ENCODE assay signal across 15 cellular contexts in genomic region chr1:53550201-53550741, GRCh38.
DNase-seq lines count a peak whose midpoint lies in the region; ATAC-seq and TF ChIP-seq lines count a peak whose summit lies in the region.
"Had no signal": no experiment of that assay in that cellular context is flagged by ENCODE, and none has a peak within 500 bp of the region (broad histone marks: within the 10 kb centered on the region; RNA-seq: fewer than 3 reads in every experiment).

No MANE protein-coding gene starts in this region.

- TF ChIP-seq CTCF in AG09309 (IDR thresholded peaks at IDR 0.05; ENCODE audit: control insufficient read depth, insufficient read depth, low read depth, low read length, missing control alignments) = no peak
- no peak for TF ChIP-seq CTCF in choroid plexus epithelial cell (conservative IDR thresholded peaks at IDR 0.05; ENCODE audit: low read depth, low read length)

- ATAC-seq in HG03571 (IDR thresholded peaks at IDR 0.05; ENCODE audit: unreplicated experiment) = no peak

- no peak overlapping the region for H3K4me3 ChIP-seq in AG09309 (ENCODE audit: control insufficient read depth, low read depth, low read length)
- H3K4me3 ChIP-seq in choroid plexus epithelial cell (ENCODE audit: low read depth, low read length) = no peak overlapping the region
- H3K4me3 ChIP-seq: BLaER1, cardiac muscle cell, esophagus squamous epithelium, neural progenitor cell had no signal

- DNase-seq in AG09309 (ENCODE audit: low read depth) = peak; percentile 52
- DNase-seq in M059J (ENCODE audit: low read depth) = peak; percentile 78
- peak; percentile 73 for DNase-seq in choroid plexus epithelial cell (ENCODE audit: low read depth)
- peak; percentile 81 for DNase-seq in mesenteric fat pad (ENCODE audit: low spot score)
- no peak for DNase-seq in AML-193 (lab: John Stamatoyannopoulos, UW)
- no peak for DNase-seq in central memory CD4-positive, alpha-beta T cell
- DNase-seq in NCI-H226 = no peak
- DNase-seq: activated T-cell treated with anti-CD3 and anti-CD28 coated beads, Interleukin-2, amount 50 U/mL, for 1 hour; esophagus squamous epithelium; stimulated activated CD4-positive, alpha-beta T cell treated with anti-CD3 and anti-CD28 coated beads, Interleukin-15, amount 100 ng/mL, for 24 hours; stimulated activated CD8-positive, alpha-beta memory T cell treated with anti-CD3 and anti-CD28 coated beads, Interleukin-4, amount 100 ng/mL, for 48 hours had no signal

Comparison
In these comparisons a context has a peak if more than half of its experiments do, and no peak if none do; other contexts are left out.
1. DNase-seq: peak in AG09309 (single experiment), M059J (single experiment), choroid plexus epithelial cell (single experiment) and mesenteric fat pad (single experiment); none in AML-193 (0 of 2), central memory CD4-positive, alpha-beta T cell (single experiment) and NCI-H226 (single experiment).